In genomic region chr4:152352645-152353116, GRCh38 we compare ENCODE assay signal across 8 cellular contexts.
DNase-seq lines count a peak whose midpoint lies in the region; ATAC-seq and TF ChIP-seq lines count a peak whose summit lies in the region.

No MANE protein-coding gene starts in this region.

- DNase-seq in activated gamma-delta T cell treated with Interleukin-2 at 50 U/mL for 16 hours (peak; percentile 27), activated gamma-delta T cell (lab: John Stamatoyannopoulos, UW) (no peak), NCI-H2107 treated with DMSO at 0.1 percent for 48 hours (lab: John Stamatoyannopoulos, UW; ENCODE audit: unreplicated experiment) (peak; percentile 87), cardiac muscle cell (ENCODE audit: low read depth in 1 of 2, low spot score in 1 of 2) (peak; percentile 73 to 97), posterior cingulate gyrus (peak in 8 of 10 donors; percentile 16 to 90 (median 49)), SKM-1 (lab: John Stamatoyannopoulos, UW; ENCODE audit: unreplicated experiment) (no peak)
- peak; percentile 5 for DNase-seq in activated naive CD8-positive, alpha-beta T cell treated with anti-CD3 and anti-CD28 coated beads, Interleukin-2, amount 50 U/mL, for 24 hours

- no peaks in the 10 kb centered on the region for H3K9me3 ChIP-seq in cardiac muscle cell (ENCODE audit: low read depth)

- H3K27ac Mint-ChIP-seq in activated naive CD8-positive, alpha-beta T cell treated with anti-CD3 and anti-CD28 coated beads, Interleukin-2, amount 50 U/mL, for 24 hours: peak overlapping the region; percentile 12

- H3K27me3 ChIP-seq in cardiac muscle cell: no peaks in the 10 kb centered on the region

- peak overlapping the region; percentile 6 for H3K4me3 ChIP-seq in cardiac muscle cell

- peaks cover 7% of the 10 kb centered on the region for H3K4me1 ChIP-seq in cardiac muscle cell (ENCODE audit: low read depth)

- peak overlapping the region; percentile 9 for H3K27ac ChIP-seq in cardiac muscle cell

- peaks cover 25% of the 10 kb centered on the region for H3K4me1 Mint-ChIP-seq in activated naive CD8-positive, alpha-beta T cell treated with anti-CD3 and anti-CD28 coated beads, Interleukin-2, amount 50 U/mL, for 24 hours

- intact Hi-C loops in posterior cingulate gyrus (cut with DNase I): no loop called here

- no peak for TF ChIP-seq CTCF in cardiac muscle cell (IDR thresholded peaks at IDR 0.05; ENCODE audit: low read depth, low read length)

- no peaks in the 10 kb centered on the region for H3K9me3 Mint-ChIP-seq in activated naive CD8-positive, alpha-beta T cell treated with anti-CD3 and anti-CD28 coated beads, Interleukin-2, amount 50 U/mL, for 24 hours

- H3K27me3 Mint-ChIP-seq in activated naive CD8-positive, alpha-beta T cell treated with anti-CD3 and anti-CD28 coated beads, Interleukin-2, amount 50 U/mL, for 24 hours: no peaks in the 10 kb centered on the region

- ATAC-seq in HG02943 (IDR thresholded peaks at IDR 0.05; ENCODE audit: low read depth, unreplicated experiment): peak; percentile 73
- ATAC-seq in activated naive CD8-positive, alpha-beta T cell treated with anti-CD3 and anti-CD28 coated beads, Interleukin-2, amount 50 U/mL, for 24 hours: peak; percentile 43

- H3K4me3 Mint-ChIP-seq in activated naive CD8-positive, alpha-beta T cell treated with anti-CD3 and anti-CD28 coated beads, Interleukin-2, amount 50 U/mL, for 24 hours: no peak overlapping the region

- no peaks in the 10 kb centered on the region for H3K36me3 ChIP-seq in cardiac muscle cell

- no peaks in the 10 kb centered on the region for H3K36me3 Mint-ChIP-seq in activated naive CD8-positive, alpha-beta T cell treated with anti-CD3 and anti-CD28 coated beads, Interleukin-2, amount 50 U/mL, for 24 hours (ENCODE audit: low read depth)

Comparison
In these comparisons a context has a peak if more than half of its experiments do, and no peak if none do; other contexts are left out.
1. DNase-seq: peak in activated gamma-delta T cell treated with Interleukin-2 at 50 U/mL for 16 hours (single experiment), NCI-H2107 treated with DMSO at 0.1 percent for 48 hours (single experiment), activated naive CD8-positive, alpha-beta T cell treated with anti-CD3 and anti-CD28 coated beads, Interleukin-2, amount 50 U/mL, for 24 hours (single experiment), cardiac muscle cell (2 of 2) and posterior cingulate gyrus (8 of 10); none in activated gamma-delta T cell (single experiment) and SKM-1 (single experiment).